ENCODE assay signal across 1 cellular context in genomic region chr20:51570755-51571469, GRCh38.
TF ChIP-seq lines count a peak whose summit lies in the region.

No MANE protein-coding gene starts in this region.

TF ChIP-seq in GM23338, 12 proteins besides CTCF, POLR2A, EP300 and RAD21 (continued from another document):
- TF ChIP-seq, protein P1, sequence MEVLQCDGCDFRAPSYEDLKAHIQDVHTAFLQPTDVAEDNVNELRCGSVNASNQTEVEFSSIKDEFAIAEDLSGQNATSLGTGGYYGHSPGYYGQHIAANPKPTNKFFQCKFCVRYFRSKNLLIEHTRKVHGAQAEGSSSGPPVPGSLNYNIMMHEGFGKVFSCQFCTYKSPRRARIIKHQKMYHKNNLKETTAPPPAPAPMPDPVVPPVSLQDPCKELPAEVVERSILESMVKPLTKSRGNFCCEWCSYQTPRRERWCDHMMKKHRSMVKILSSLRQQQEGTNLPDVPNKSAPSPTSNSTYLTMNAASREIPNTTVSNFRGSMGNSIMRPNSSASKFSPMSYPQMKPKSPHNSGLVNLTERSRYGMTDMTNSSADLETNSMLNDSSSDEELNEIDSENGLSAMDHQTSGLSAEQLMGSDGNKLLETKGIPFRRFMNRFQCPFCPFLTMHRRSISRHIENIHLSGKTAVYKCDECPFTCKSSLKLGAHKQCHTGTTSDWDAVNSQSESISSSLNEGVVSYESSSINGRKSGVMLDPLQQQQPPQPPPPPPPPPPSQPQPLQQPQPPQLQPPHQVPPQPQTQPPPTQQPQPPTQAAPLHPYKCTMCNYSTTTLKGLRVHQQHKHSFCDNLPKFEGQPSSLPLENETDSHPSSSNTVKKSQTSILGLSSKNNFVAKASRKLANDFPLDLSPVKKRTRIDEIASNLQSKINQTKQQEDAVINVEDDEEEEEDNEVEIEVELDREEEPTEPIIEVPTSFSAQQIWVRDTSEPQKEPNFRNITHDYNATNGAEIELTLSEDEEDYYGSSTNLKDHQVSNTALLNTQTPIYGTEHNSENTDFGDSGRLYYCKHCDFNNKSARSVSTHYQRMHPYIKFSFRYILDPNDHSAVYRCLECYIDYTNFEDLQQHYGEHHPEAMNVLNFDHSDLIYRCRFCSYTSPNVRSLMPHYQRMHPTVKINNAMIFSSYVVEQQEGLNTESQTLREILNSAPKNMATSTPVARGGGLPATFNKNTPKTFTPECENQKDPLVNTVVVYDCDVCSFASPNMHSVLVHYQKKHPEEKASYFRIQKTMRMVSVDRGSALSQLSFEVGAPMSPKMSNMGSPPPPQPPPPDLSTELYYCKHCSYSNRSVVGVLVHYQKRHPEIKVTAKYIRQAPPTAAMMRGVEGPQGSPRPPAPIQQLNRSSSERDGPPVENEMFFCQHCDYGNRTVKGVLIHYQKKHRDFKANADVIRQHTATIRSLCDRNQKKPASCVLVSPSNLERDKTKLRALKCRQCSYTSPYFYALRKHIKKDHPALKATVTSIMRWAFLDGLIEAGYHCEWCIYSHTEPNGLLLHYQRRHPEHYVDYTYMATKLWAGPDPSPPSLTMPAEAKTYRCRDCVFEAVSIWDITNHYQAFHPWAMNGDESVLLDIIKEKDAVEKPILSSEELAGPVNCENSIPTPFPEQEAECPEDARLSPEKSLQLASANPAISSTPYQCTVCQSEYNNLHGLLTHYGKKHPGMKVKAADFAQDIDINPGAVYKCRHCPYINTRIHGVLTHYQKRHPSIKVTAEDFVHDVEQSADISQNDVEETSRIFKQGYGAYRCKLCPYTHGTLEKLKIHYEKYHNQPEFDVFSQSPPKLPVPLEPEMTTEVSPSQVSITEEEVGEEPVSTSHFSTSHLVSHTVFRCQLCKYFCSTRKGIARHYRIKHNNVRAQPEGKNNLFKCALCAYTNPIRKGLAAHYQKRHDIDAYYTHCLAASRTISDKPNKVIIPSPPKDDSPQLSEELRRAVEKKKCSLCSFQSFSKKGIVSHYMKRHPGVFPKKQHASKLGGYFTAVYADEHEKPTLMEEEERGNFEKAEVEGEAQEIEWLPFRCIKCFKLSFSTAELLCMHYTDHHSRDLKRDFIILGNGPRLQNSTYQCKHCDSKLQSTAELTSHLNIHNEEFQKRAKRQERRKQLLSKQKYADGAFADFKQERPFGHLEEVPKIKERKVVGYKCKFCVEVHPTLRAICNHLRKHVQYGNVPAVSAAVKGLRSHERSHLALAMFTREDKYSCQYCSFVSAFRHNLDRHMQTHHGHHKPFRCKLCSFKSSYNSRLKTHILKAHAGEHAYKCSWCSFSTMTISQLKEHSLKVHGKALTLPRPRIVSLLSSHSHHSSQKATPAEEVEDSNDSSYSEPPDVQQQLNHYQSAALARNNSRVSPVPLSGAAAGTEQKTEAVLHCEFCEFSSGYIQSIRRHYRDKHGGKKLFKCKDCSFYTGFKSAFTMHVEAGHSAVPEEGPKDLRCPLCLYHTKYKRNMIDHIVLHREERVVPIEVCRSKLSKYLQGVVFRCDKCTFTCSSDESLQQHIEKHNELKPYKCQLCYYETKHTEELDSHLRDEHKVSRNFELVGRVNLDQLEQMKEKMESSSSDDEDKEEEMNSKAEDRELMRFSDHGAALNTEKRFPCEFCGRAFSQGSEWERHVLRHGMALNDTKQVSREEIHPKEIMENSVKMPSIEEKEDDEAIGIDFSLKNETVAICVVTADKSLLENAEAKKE (CRISPR knock-in tag; IDR thresholded peaks at IDR 0.05): no peak
- TF ChIP-seq ZNF114 (CRISPR knock-in tag; IDR thresholded peaks at IDR 0.05) (no peak), STAT1 (IDR thresholded peaks at IDR 0.05; ENCODE audit: unreplicated experiment) (no peak), REST (IDR thresholded peaks at IDR 0.05; ENCODE audit: unreplicated experiment) (no peak), EZH2 (IDR thresholded peaks at IDR 0.05; ENCODE audit: low read depth, unreplicated experiment) (no peak), CREB1 (CRISPR knock-in tag; IDR thresholded peaks at IDR 0.05; ENCODE audit: low read depth) (no peak), EZH2phosphoT487 (IDR thresholded peaks at IDR 0.05; ENCODE audit: unreplicated experiment) (no peak), JUNB (IDR thresholded peaks at IDR 0.05; ENCODE audit: unreplicated experiment) (no peak), ZNF331 (CRISPR knock-in tag; IDR thresholded peaks at IDR 0.05; ENCODE audit: low read depth) (no peak), NANOG (IDR thresholded peaks at IDR 0.05; ENCODE audit: borderline replicate concordance) (no peak), ETS1 (IDR thresholded peaks at IDR 0.05) (no peak)
